ENCODE assay signal across 1 cellular context in the genomic region with DNA sequence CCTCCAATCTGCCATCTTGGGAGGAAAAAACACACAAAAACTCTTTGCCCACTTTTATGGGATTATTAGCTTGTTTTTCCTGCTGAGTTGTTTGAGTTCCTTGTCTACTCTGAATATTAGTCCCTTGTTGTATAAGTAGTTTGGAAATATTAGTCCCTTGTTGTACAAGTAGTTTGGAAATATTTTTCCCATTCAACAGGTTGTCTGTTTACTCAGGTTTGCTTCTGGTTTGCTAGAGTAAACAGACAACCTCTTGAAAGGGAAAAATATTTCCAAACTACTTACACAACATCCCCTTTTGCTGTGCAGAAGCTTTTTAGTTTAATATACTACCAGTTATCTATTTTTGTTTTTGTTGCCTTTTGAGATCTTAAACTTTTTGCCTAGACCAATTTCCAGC.
A peak's percentile ranks its signal among the peaks of the same experiment; 100 is the strongest.
TF ChIP-seq lines count a peak whose summit lies in the region.

No MANE protein-coding gene starts in this region.

TF ChIP-seq in HepG2, 621 proteins besides CTCF, POLR2A, EP300 and RAD21 (continued from another document):
- TF ChIP-seq ARID5B (CRISPR knock-in tag; IDR thresholded peaks at IDR 0.05) (peak; percentile 47), ZNF512B (CRISPR knock-in tag; IDR thresholded peaks at IDR 0.05; ENCODE audit: borderline replicate concordance) (no peak), FOXA1 (IDR thresholded peaks at IDR 0.05) (no peak), FOXA1 (CRISPR knock-in tag; IDR thresholded peaks at IDR 0.05) (peak; percentile 25; the same call in 1 of the 2 replicates)
- TF ChIP-seq, protein P1, sequence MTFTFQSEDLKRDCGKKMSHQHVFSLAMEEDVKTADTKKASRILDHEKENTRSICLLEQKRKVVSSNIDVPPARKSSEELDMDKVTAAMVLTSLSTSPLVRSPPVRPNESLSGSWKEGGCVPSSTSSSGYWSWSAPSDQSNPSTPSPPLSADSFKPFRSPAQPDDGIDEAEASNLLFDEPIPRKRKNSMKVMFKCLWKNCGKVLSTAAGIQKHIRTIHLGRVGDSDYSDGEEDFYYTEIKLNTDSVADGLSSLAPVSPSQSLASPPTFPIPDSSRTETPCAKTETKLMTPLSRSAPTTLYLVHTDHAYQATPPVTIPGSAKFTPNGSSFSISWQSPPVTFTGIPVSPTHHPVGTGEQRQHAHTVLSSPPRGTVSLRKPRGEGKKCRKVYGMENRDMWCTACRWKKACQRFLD (CRISPR knock-in tag; IDR thresholded peaks at IDR 0.05; ENCODE audit: borderline replicate concordance) = no peak
- TF ChIP-seq, protein P2, sequence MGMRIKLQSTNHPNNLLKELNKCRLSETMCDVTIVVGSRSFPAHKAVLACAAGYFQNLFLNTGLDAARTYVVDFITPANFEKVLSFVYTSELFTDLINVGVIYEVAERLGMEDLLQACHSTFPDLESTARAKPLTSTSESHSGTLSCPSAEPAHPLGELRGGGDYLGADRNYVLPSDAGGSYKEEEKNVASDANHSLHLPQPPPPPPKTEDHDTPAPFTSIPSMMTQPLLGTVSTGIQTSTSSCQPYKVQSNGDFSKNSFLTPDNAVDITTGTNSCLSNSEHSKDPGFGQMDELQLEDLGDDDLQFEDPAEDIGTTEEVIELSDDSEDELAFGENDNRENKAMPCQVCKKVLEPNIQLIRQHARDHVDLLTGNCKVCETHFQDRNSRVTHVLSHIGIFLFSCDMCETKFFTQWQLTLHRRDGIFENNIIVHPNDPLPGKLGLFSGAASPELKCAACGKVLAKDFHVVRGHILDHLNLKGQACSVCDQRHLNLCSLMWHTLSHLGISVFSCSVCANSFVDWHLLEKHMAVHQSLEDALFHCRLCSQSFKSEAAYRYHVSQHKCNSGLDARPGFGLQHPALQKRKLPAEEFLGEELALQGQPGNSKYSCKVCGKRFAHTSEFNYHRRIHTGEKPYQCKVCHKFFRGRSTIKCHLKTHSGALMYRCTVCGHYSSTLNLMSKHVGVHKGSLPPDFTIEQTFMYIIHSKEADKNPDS (CRISPR knock-in tag; IDR thresholded peaks at IDR 0.05) = no peak
